In the genomic region with DNA sequence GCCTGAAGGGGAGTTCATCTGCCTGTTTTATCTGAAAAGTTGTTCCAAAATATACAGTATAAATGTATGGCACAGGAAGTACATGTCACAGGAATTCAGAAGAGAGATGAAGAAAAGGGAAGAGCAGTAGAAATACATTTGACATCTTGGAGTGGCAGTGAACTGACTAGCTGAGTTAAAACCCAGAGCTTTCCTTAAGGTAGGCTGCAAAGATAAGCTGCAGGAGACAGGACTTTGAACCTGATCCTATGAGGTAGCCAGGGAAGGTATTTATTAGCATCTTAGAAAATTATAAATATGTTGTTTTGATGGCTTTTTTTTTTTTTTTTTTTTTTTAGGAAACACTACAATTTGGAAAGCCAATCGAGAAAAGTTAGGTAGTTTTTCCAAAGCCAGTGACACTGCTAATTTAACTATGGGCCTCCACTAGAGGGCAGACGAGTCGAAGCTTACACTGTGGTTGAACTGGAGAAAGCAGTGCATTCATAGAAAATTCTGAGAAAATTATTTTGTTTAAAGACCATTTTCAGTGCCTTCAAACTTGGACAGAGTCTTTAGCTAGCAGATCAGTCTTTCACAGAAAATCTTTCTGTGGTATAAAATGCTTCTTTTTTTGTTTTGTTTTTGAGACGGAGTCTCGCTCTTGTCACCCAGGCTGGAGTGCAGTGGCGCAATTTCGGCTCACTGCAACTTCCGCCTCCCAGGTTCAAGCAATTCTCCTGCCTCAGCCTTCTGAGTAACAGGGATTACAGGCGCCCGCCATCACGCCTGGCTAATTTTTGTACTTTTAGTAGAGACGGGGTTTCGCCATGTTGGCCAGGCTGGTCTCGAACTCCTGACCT, we compare ENCODE assay signal across 1 cellular context.
TF ChIP-seq lines count a peak whose summit lies in the region.

No MANE protein-coding gene starts in this region.

TF ChIP-seq in K562, 482 proteins besides CTCF, POLR2A, EP300 and RAD21 (continued from another document):
- TF ChIP-seq, protein P1, sequence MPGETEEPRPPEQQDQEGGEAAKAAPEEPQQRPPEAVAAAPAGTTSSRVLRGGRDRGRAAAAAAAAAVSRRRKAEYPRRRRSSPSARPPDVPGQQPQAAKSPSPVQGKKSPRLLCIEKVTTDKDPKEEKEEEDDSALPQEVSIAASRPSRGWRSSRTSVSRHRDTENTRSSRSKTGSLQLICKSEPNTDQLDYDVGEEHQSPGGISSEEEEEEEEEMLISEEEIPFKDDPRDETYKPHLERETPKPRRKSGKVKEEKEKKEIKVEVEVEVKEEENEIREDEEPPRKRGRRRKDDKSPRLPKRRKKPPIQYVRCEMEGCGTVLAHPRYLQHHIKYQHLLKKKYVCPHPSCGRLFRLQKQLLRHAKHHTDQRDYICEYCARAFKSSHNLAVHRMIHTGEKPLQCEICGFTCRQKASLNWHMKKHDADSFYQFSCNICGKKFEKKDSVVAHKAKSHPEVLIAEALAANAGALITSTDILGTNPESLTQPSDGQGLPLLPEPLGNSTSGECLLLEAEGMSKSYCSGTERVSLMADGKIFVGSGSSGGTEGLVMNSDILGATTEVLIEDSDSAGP (CRISPR knock-in tag; IDR thresholded peaks at IDR 0.05) = no peak
- TF ChIP-seq CXXC5 (CRISPR knock-in tag; IDR thresholded peaks at IDR 0.05) (no peak), SMC3 (conservative IDR thresholded peaks at IDR 0.05; ENCODE audit: insufficient read depth, low read depth, low read length) (peak; percentile 71), MIER1 (IDR thresholded peaks at IDR 0.05; ENCODE audit: low read depth) (no peak), NFE2 (IDR thresholded peaks at IDR 0.05; ENCODE audit: low read depth) (peak; percentile 68), KLF13 (tag; IDR thresholded peaks at IDR 0.05; ENCODE audit: borderline replicate concordance, low read depth) (no peak), CC2D1A (IDR thresholded peaks at IDR 0.05) (0 out of 2 replicates have a peak, but pooled peaks have one; percentile 33), CCAR2 (IDR thresholded peaks at IDR 0.05; ENCODE audit: low read depth, low read length) (no peak), C11orf30 (IDR thresholded peaks at IDR 0.05; ENCODE audit: low read depth) (peak; percentile 21; the same call in 1 of the 2 replicates), MEF2A (IDR thresholded peaks at IDR 0.05; ENCODE audit: control insufficient read depth, low read depth, low read length) (no peak), ZNF696 (CRISPR knock-in tag; conservative IDR thresholded peaks at IDR 0.05) (no peak), ARID2 (IDR thresholded peaks at IDR 0.05) (0 out of 2 replicates have a peak, but pooled peaks have one; percentile 12), ZSCAN32 (CRISPR knock-in tag; IDR thresholded peaks at IDR 0.05) (no peak)
- TF ChIP-seq, protein P2, sequence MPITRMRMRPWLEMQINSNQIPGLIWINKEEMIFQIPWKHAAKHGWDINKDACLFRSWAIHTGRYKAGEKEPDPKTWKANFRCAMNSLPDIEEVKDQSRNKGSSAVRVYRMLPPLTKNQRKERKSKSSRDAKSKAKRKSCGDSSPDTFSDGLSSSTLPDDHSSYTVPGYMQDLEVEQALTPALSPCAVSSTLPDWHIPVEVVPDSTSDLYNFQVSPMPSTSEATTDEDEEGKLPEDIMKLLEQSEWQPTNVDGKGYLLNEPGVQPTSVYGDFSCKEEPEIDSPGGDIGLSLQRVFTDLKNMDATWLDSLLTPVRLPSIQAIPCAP (CRISPR knock-in tag; IDR thresholded peaks at IDR 0.05; ENCODE audit: borderline replicate concordance) = no peak
- TF ChIP-seq, protein P3, sequence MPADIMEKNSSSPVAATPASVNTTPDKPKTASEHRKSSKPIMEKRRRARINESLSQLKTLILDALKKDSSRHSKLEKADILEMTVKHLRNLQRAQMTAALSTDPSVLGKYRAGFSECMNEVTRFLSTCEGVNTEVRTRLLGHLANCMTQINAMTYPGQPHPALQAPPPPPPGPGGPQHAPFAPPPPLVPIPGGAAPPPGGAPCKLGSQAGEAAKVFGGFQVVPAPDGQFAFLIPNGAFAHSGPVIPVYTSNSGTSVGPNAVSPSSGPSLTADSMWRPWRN (IDR thresholded peaks at IDR 0.05; ENCODE audit: low read depth) = no peak
- TF ChIP-seq, protein P4, sequence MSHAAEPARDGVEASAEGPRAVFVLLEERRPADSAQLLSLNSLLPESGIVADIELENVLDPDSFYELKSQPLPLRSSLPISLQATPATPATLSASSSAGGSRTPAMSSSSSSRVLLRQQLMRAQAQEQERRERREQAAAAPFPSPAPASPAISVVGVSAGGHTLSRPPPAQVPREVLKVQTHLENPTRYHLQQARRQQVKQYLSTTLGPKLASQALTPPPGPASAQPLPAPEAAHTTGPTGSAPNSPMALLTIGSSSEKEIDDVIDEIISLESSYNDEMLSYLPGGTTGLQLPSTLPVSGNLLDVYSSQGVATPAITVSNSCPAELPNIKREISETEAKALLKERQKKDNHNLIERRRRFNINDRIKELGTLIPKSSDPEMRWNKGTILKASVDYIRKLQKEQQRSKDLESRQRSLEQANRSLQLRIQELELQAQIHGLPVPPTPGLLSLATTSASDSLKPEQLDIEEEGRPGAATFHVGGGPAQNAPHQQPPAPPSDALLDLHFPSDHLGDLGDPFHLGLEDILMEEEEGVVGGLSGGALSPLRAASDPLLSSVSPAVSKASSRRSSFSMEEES (CRISPR knock-in tag; IDR thresholded peaks at IDR 0.05) = no peak
